ENCODE assay signal across 18 cellular contexts in the genomic region with DNA sequence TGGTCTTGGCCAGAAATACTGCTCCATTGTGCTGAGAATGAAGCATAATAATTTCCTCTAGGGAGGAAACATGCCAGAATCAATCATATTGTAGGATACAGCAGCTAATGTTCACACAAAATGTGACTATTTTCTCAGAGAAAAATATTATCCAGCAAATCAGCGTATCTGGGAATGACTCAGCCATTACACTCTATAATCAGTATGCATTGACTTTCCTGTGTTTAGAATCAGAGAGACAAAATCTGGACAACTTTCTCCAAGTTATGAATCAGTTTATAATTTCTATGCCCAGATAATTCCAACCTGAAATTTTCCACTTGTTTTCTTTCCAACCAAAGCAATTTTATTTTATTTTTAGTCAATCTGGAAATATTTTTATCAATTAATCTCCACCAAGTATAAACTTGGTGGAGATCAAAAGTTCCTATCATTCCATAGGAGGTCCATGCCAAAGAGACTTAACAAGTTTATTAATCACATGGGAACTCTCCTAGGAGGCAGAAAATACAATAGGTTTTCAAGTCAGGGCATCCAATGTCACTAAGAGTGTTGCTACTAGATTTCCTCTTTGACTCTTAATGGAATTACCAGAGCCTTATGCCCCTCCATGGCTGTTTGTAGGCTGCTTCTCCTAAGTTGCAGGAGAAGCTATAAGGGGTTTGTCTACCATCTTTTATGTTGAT. TPM values are rescaled to one million over a fixed set of nuclear protein-coding genes. Genes with fewer than 3 reads are reported as not detected.
DNase-seq lines count a peak whose midpoint lies in the region; ATAC-seq, FAIRE-seq and TF ChIP-seq lines count a peak whose summit lies in the region.
"Had no signal": no experiment of that assay in that cellular context is flagged by ENCODE, and none has a peak within 500 bp of the region (broad histone marks: within the 10 kb centered on the region; RNA-seq: fewer than 3 reads in every experiment).

No MANE protein-coding gene starts in this region.

- H3K4me1 ChIP-seq in K562 (replicated peaks in 1 of 2; ENCODE audit: control insufficient read depth in 2 of 2, insufficient read depth in 2 of 2, low read length in 2 of 2) (0 out of 5 replicates have a peak, but pooled peaks cover 0 to 4% of the 10 kb centered on the region in 2 experiments), foreskin keratinocyte (no peaks in the 10 kb centered on the region)
- H3K4me1 ChIP-seq: Caco-2 had no signal

- ATAC-seq in K562, result no peak
- ATAC-seq in foreskin keratinocyte, result peak; percentile 50
- ATAC-seq in HG03025 (IDR thresholded peaks at IDR 0.05; ENCODE audit: low FRiP score, unreplicated experiment), result no peak
- ATAC-seq in stimulated activated effector memory CD8-positive, alpha-beta T cell treated with anti-CD3 and anti-CD28 coated beads, Interleukin-12 subunit alpha, Interleukin-12 subunit beta, amount 100 ng/mL, for 72 hours, result no peak

- H3K4me3 Mint-ChIP-seq in stimulated activated effector memory CD8-positive, alpha-beta T cell treated with anti-CD3 and anti-CD28 coated beads, Interleukin-12 subunit alpha, Interleukin-12 subunit beta, amount 100 ng/mL, for 72 hours, result no peak overlapping the region
- H3K4me3 Mint-ChIP-seq: IgD-negative memory B cell had no signal

- no peak overlapping the region for H3K27ac Mint-ChIP-seq in stimulated activated effector memory CD8-positive, alpha-beta T cell treated with anti-CD3 and anti-CD28 coated beads, Interleukin-12 subunit alpha, Interleukin-12 subunit beta, amount 100 ng/mL, for 72 hours
- H3K27ac Mint-ChIP-seq: IgD-negative memory B cell had no signal

- no peak for TF ChIP-seq CTCF in K562 (IDR thresholded peaks at IDR 0.05 in 2 of 3, conservative IDR thresholded peaks at IDR 0.05 in 1 of 3; ENCODE audit: insufficient read depth in 2 of 3, low read depth in 1 of 3, low read length in 3 of 3)
- no peak for TF ChIP-seq CTCF in foreskin keratinocyte (conservative IDR thresholded peaks at IDR 0.05)

- no peak overlapping the region for H3K4me3 ChIP-seq in K562

- no peaks in the 10 kb centered on the region for H3K36me3 Mint-ChIP-seq in stimulated activated effector memory CD8-positive, alpha-beta T cell treated with anti-CD3 and anti-CD28 coated beads, Interleukin-12 subunit alpha, Interleukin-12 subunit beta, amount 100 ng/mL, for 72 hours
- H3K36me3 Mint-ChIP-seq: IgD-negative memory B cell had no signal

- BruUV-seq in K562 (replicated peaks; lab: Mats Ljungman, UMichigan), result no TSS peak

- intact Hi-C loops in K562 (cut with micrococcal nuclease), result loop anchor here (10.0 kb wide), 1 partner anchor 745 kb away; no protein-coding TSS in a partner anchor

- CTCF ChIA-PET in K562 (lab: Yijun Ruan, JAX; ENCODE audit: low intra/inter-chr PET ratio), result interaction anchor here (0.7 kb wide), 1 partner anchor 136 kb away, joined by 3 read pairs; no protein-coding TSS in a partner anchor

- no peak overlapping the region for H2AFZ ChIP-seq in K562 (ENCODE audit: low read depth, low read length)

- 0% methylated on average over 1 of the region's 1 CpG for whole genome bisulfite sequencing in K562 (ENCODE audit: insufficient coverage, low coverage, missing lambda C conversion rate)

- H3K4me1 Mint-ChIP-seq in stimulated activated effector memory CD8-positive, alpha-beta T cell treated with anti-CD3 and anti-CD28 coated beads, Interleukin-12 subunit alpha, Interleukin-12 subunit beta, amount 100 ng/mL, for 72 hours, result no peaks in the 10 kb centered on the region
- H3K4me1 Mint-ChIP-seq: IgD-negative memory B cell had no signal

- no peaks in the 10 kb centered on the region for H3K9me3 Mint-ChIP-seq in stimulated activated effector memory CD8-positive, alpha-beta T cell treated with anti-CD3 and anti-CD28 coated beads, Interleukin-12 subunit alpha, Interleukin-12 subunit beta, amount 100 ng/mL, for 72 hours

- POLR2A ChIA-PET in K562 (lab: Yijun Ruan, JAX), result no interaction called here

- DNase-seq in AG08395 (ENCODE audit: low spot score) (peak; percentile 35), HCEC 1CT (peak; percentile 60), K562 (ENCODE audit: extremely low read depth in 1 of 4, low spot score in 3 of 4) (no peak), foreskin keratinocyte (peak in 1 of 2 donors; percentile 29), DMS153 treated with DMSO at 0.1 percent for 48 hours (lab: John Stamatoyannopoulos, UW; ENCODE audit: unreplicated experiment) (no peak), HuH-7.5 (ENCODE audit: low spot score) (no peak)
- DNase-seq in stimulated activated effector memory CD8-positive, alpha-beta T cell treated with anti-CD3 and anti-CD28 coated beads, Interleukin-12 subunit alpha, Interleukin-12 subunit beta, amount 100 ng/mL, for 72 hours (ENCODE audit: low spot score in 2 of 2), result no peak
- DNase-seq: 8988T; AML-193; Caco-2; DMS53; NCI-H1436 treated with DMSO at 0.1 percent for 48 hours; NCI-H2081 treated with DMSO at 0.1 percent for 48 hours; NCI-H526; NK-92 treated with Interleukin-12 subunit alpha and Interleukin-12 subunit beta, amount 100 ng/mL, for 24 hours had no signal

- H4K20me1 ChIP-seq in K562 (replicated peaks; ENCODE audit: control insufficient read depth, insufficient read depth, low read length), result no peaks in the 10 kb centered on the region

- H3K27me3 ChIP-seq in K562 (ENCODE audit: control insufficient read depth in 2 of 2, insufficient read depth in 2 of 2, low read length in 2 of 2), result no peaks in the 10 kb centered on the region
- no peaks in the 10 kb centered on the region for H3K27me3 ChIP-seq in foreskin keratinocyte

- in situ Hi-C loops in K562 (cut with MboI), result loop anchor here (5.0 to 10.0 kb wide), 2 partner anchors 63 to 475 kb away; no protein-coding TSS in a partner anchor

- no peaks in the 10 kb centered on the region for H3K9me3 ChIP-seq in K562 (replicated peaks; ENCODE audit: control insufficient read depth, insufficient read depth, low read depth, low read length)
- H3K9me3 ChIP-seq: Caco-2 had no signal

- no peak for TF ChIP-seq POLR2A in K562 (conservative IDR thresholded peaks at IDR 0.05)

- H3K27ac ChIP-seq in K562 (ENCODE audit: extremely low read depth, low read depth, low read length), result no peak overlapping the region
- no peak overlapping the region for H3K27ac ChIP-seq in foreskin keratinocyte

- no peak for TF ChIP-seq EP300 in K562 (IDR thresholded peaks at IDR 0.05; ENCODE audit: low read length)

- H3K4me2 ChIP-seq in K562 (ENCODE audit: insufficient read depth, low read length), result no peak overlapping the region

- H3K36me3 ChIP-seq in K562 (ENCODE audit: control insufficient read depth, insufficient read depth, low read length), result no peaks in the 10 kb centered on the region

- no peak for FAIRE-seq in K562 (lab: Jason Lieb, UNC)
- FAIRE-seq: G401.6 had no signal

- TF ChIP-seq RAD21 in K562 (CRISPR knock-in tag; conservative IDR thresholded peaks at IDR 0.05 in 1 of 2, IDR thresholded peaks at IDR 0.05 in 1 of 2), result no peak

- no peak overlapping the region for H3K9ac ChIP-seq in K562 (ENCODE audit: insufficient read depth in 1 of 2, low read depth in 2 of 2, low read length in 2 of 2)

- H3K79me2 ChIP-seq in K562 (ENCODE audit: control insufficient read depth, insufficient read depth, low read length), result no peaks in the 10 kb centered on the region

- H3K9me1 ChIP-seq in K562 (ENCODE audit: control insufficient read depth, insufficient read depth, low read length), result no peaks in the 10 kb centered on the region

TF ChIP-seq in K562, 482 proteins besides CTCF, POLR2A, EP300 and RAD21:
- TF ChIP-seq MAFG (tag; conservative IDR thresholded peaks at IDR 0.05), result 0 out of 2 replicates have a peak, but pooled peaks have one; percentile 14
- no peak for TF ChIP-seq ZSCAN32 (CRISPR knock-in tag; IDR thresholded peaks at IDR 0.05)
- no peak for TF ChIP-seq CEBPG (CRISPR knock-in tag; IDR thresholded peaks at IDR 0.05)
- no peak for TF ChIP-seq CEBPG (tag; conservative IDR thresholded peaks at IDR 0.05 in 1 of 2, IDR thresholded peaks at IDR 0.05 in 1 of 2)

RNA-seq across cellular contexts. Expression of gene SUCNR1, which starts 36.4 kb away (rescaled TPM):
- not detected in 2 replicates for total RNA-seq in K562 (2011; cell fraction: chromatin; rRNA removed; ENCODE audit: low replicate concordance)
- not detected in 2 replicates for total RNA-seq in K562 (2011; cell fraction: nucleolus; rRNA removed)
- total RNA-seq in K562 (2011; cell fraction: nucleoplasm; rRNA removed), result 0.15 TPM in 2 replicates
- total RNA-seq in K562 (2014; rRNA removed) (0.08 and 0.14 TPM in 2 replicates), K562 (2014; rRNA removed; fragmentation: Illumina TruSeq; extraction: Trizol) (0.13 and 0.15 TPM in 2 replicates), K562 (2015; rRNA removed; fragmentation: Illumina TruSeq; extraction: Trizol) (0.54 and 0.57 TPM in 2 replicates), K562 (2021) (0.09 and 0.24 TPM in 2 replicates), foreskin keratinocyte (not detected in 2 replicates)
- polyA plus RNA-seq in K562 (2011; rRNA removed) (0.04 and 0.07 TPM in 2 replicates), K562 (2014; fragmentation: Illumina TruSeq; extraction: Trizol) (0.11 and 0.13 TPM in 2 replicates), K562 (2014; fragmentation: Nextera tagmentation; extraction: Ambion mirVana) (under 1 TPM; 0.08 to 0.10 TPM), K562 (2014; rRNA removed) (0.08 and 0.12 TPM in 2 replicates), foreskin keratinocyte (not detected in 2 replicates)
- polyA plus RNA-seq in K562 (2011; cell fraction: cytosol; rRNA removed), result 0.04 TPM in 1 of 2 replicates, not detected in the other
- 0.06 TPM in 2 replicates for polyA plus RNA-seq in K562 (2011; cell fraction: nucleus; rRNA removed)
- 0.33 and 0.68 TPM in 2 replicates for polyA plus RNA-seq in K562 (2012)
- polyA minus RNA-seq in K562 (2011; rRNA and poly(A)+ RNA removed), result 0.07 and 0.09 TPM in 2 replicates
- not detected in 2 replicates for polyA minus RNA-seq in K562 (2011; cell fraction: cytosol; rRNA and poly(A)+ RNA removed)
- polyA minus RNA-seq in K562 (2011; cell fraction: nucleus; rRNA and poly(A)+ RNA removed), result not detected in 2 replicates
- total RNA-seq: Caco-2 had no signal
- polyA plus RNA-seq: IgD-negative memory B cell had no signal

Comparison
In these comparisons a context has a peak if more than half of its experiments do, and no peak if none do; other contexts are left out.
1. DNase-seq: peak in AG08395 (single experiment) and HCEC 1CT (single experiment); none in K562 (0 of 4), DMS153 treated with DMSO at 0.1 percent for 48 hours (single experiment), stimulated activated effector memory CD8-positive, alpha-beta T cell treated with anti-CD3 and anti-CD28 coated beads, Interleukin-12 subunit alpha, Interleukin-12 subunit beta, amount 100 ng/mL, for 72 hours (0 of 2) and HuH-7.5 (single experiment).